1 cellular context compared by ENCODE assay signal in genomic region chr1:151862604-151863003, GRCh38.
TF ChIP-seq lines count a peak whose summit lies in the region.

No MANE protein-coding gene starts in this region.

TF ChIP-seq in K562, 482 proteins besides CTCF, POLR2A, EP300 and RAD21:
- TF ChIP-seq TCF7 (IDR thresholded peaks at IDR 0.05; ENCODE audit: borderline replicate concordance) (0 out of 2 replicates have a peak, but pooled peaks have one; percentile 37), MAFG (tag; conservative IDR thresholded peaks at IDR 0.05) (peak; percentile 97), MEIS2 (IDR thresholded peaks at IDR 0.05; ENCODE audit: partially characterized antibody) (peak; percentile 85), C11orf30 (IDR thresholded peaks at IDR 0.05; ENCODE audit: low read depth) (peak; percentile 95), ZNF174 (CRISPR knock-in tag; IDR thresholded peaks at IDR 0.05) (no peak), PBX2 (CRISPR knock-in tag; IDR thresholded peaks at IDR 0.05; ENCODE audit: low read depth) (no peak; the same call in 1 of the 2 replicates), PBX2 (tag; conservative IDR thresholded peaks at IDR 0.05; ENCODE audit: low read depth) (peak; percentile 87), CTBP1 (IDR thresholded peaks at IDR 0.05; ENCODE audit: borderline replicate concordance) (peak; percentile 43; the same call in 1 of the 2 replicates), MTA2 (IDR thresholded peaks at IDR 0.05; ENCODE audit: low read depth) (no peak), ZNF316 (IDR thresholded peaks at IDR 0.05) (peak; percentile 97), LEF1 (IDR thresholded peaks at IDR 0.05) (peak; percentile 88), PKNOX1 (IDR thresholded peaks at IDR 0.05) (peak; percentile 94), NFIC (IDR thresholded peaks at IDR 0.05) (peak; percentile 37), CBFA2T3 (IDR thresholded peaks at IDR 0.05) (peak; percentile 33; the same call in 1 of the 2 replicates), ZNF740 (CRISPR knock-in tag; IDR thresholded peaks at IDR 0.05) (no peak), ZNF740 (tag; IDR thresholded peaks at IDR 0.05) (0 out of 4 replicates have a peak, but pooled peaks of 1 of the 2 experiments have one; percentile 15), PPARD (CRISPR knock-in tag; IDR thresholded peaks at IDR 0.05) (no peak), MAFK (IDR thresholded peaks at IDR 0.05; ENCODE audit: low read length) (peak; percentile 92), MAFF (IDR thresholded peaks at IDR 0.05; ENCODE audit: low read length) (peak; percentile 90), MXI1 (IDR thresholded peaks at IDR 0.05; ENCODE audit: low read depth, low read length) (no peak), RFX1 (IDR thresholded peaks at IDR 0.05) (0 out of 2 replicates have a peak, but pooled peaks have one; percentile 12), VEZF1 (CRISPR knock-in tag; IDR thresholded peaks at IDR 0.05) (peak; percentile 54), NFE2 (IDR thresholded peaks at IDR 0.05; ENCODE audit: low read depth) (peak; percentile 39; the same call in 1 of the 2 replicates), MED1 (CRISPR knock-in tag; IDR thresholded peaks at IDR 0.05; ENCODE audit: borderline replicate concordance) (no peak)
